ENCODE assay signal across 20 cellular contexts in genomic region chr16:67435758-67436164, GRCh38. TPM values are rescaled to one million over a fixed set of nuclear protein-coding genes. Genes with fewer than 3 reads are reported as not detected.
A peak's percentile ranks its signal among the peaks of the same experiment; 100 is the strongest.
DNase-seq lines count a peak whose midpoint lies in the region; ATAC-seq, FAIRE-seq and TF ChIP-seq lines count a peak whose summit lies in the region.
"Had no signal": no experiment of that assay in that cellular context is flagged by ENCODE, and none has a peak within 500 bp of the region (broad histone marks: within the 10 kb centered on the region; RNA-seq: fewer than 3 reads in every experiment).

No MANE protein-coding gene starts in this region.

- peak; percentile 43; the same call in 1 of the 2 replicates for TF ChIP-seq POLR2A in GM12878 (IDR thresholded peaks at IDR 0.05; ENCODE audit: low read depth, low read length)

- H3K36me3 ChIP-seq in H7 (replicated peaks; ENCODE audit: control insufficient read depth, insufficient read depth, low read length), result peaks cover 3% of the 10 kb centered on the region
- H3K36me3 ChIP-seq in GM12878 (ENCODE audit: control insufficient read depth in 2 of 2, insufficient read depth in 2 of 2, low read length in 1 of 2), result peaks cover 0 to 8% of the 10 kb centered on the region in 2 experiments; a peak in 3 of 4 replicates
- H3K36me3 ChIP-seq in mucosa of descending colon (ENCODE audit: low read depth), result no peaks in the 10 kb centered on the region

- no peak overlapping the region for H3K4me3 Mint-ChIP-seq in stimulated activated naive B cell treated with anti-CD40 and anti-IgM and Interleukin-4, amounts not matched to agents 10 μg/mL and 1 μg/mL and 100 μg/mL, for 72 hours
- H3K4me3 Mint-ChIP-seq in immature natural killer cell, result no peak overlapping the region
- H3K4me3 Mint-ChIP-seq: CD8-positive, alpha-beta memory T cell had no signal

- no peak for TF ChIP-seq EP300 in GM12878 (IDR thresholded peaks at IDR 0.05; ENCODE audit: borderline replicate concordance in 1 of 2, control insufficient read depth in 1 of 2, low read depth in 2 of 2, low read length in 2 of 2)

- H4K20me1 ChIP-seq in GM12878 (ENCODE audit: control insufficient read depth, insufficient read depth), result no peaks in the 10 kb centered on the region

- peaks cover 53 to 72% of the 10 kb centered on the region in 2 donors for H3K4me1 Mint-ChIP-seq in stimulated activated naive B cell treated with anti-CD40 and anti-IgM and Interleukin-4, amounts not matched to agents 10 μg/mL and 1 μg/mL and 100 μg/mL, for 72 hours
- peaks cover 14 to 17% of the 10 kb centered on the region in 2 donors for H3K4me1 Mint-ChIP-seq in immature natural killer cell

- H3K79me2 ChIP-seq in GM12878 (ENCODE audit: control insufficient read depth, insufficient read depth, low read length), result no peaks in the 10 kb centered on the region

- H3K9me3 ChIP-seq in GM12878 (replicated peaks; ENCODE audit: control insufficient read depth, insufficient read depth, low read length) (no peaks in the 10 kb centered on the region), mucosa of descending colon (no peaks in the 10 kb centered on the region)
- H3K9me3 ChIP-seq: BE2C, HAP-1, SJCRH30 had no signal

- no peak for TF ChIP-seq RAD21 in GM12878 (IDR thresholded peaks at IDR 0.05; ENCODE audit: insufficient read depth, low read depth, low read length)

- SMC1A ChIA-PET in GM12878 (lab: Charles Lee; ENCODE audit: uncharacterized antibody, unreplicated experiment), result interaction anchor here (1.2 kb wide), 1 partner anchor 16 kb away, joined by 4 read pairs; no protein-coding TSS in a partner anchor

- POLR2A ChIA-PET in GM12878 (lab: Charles Lee), result interaction anchor here (0.7 kb wide), 1 partner anchor 351 kb away, joined by 6 read pairs; no protein-coding TSS in a partner anchor

- 95% methylated on average over 16 of the region's 16 CpGs for WGBS in GM12878 (ENCODE audit: insufficient coverage, insufficient replicate concordance, low lambda C conversion rate, missing lambda C conversion rate)

- CTCF ChIA-PET in GM12878 (lab: Yijun Ruan, JAX), result interaction anchor here (2.0 kb wide), 1 partner anchor 8 kb away, joined by 10 read pairs; no protein-coding TSS in a partner anchor

- BruUV-seq in GM12878 (replicated peaks; lab: Mats Ljungman, UMichigan), result no TSS peak

- RAD21 ChIA-PET in GM12878 (lab: Charles Lee; ENCODE audit: unreplicated experiment), result interaction anchor here (1.2 kb wide), 1 partner anchor 10 kb away, joined by 4 read pairs; no protein-coding TSS in a partner anchor

- DNase-seq in H7 (peak; percentile 76), GM12878 (ENCODE audit: low read depth, low spot score) (no peak), mucosa of descending colon (peak in 2 of 3 donors; percentile 32), activated gamma-delta T cell (lab: John Stamatoyannopoulos, UW) (no peak), immature natural killer cell (no peak), NCI-H524 treated with DMSO at 0.1 percent for 48 hours (lab: John Stamatoyannopoulos, UW) (no peak)
- DNase-seq in stimulated activated naive B cell treated with anti-CD40 and anti-IgM and Interleukin-4, amounts not matched to agents 10 μg/mL and 1 μg/mL and 100 μg/mL, for 72 hours, result no peak
- DNase-seq: ACHN; BE2C; CD8-positive, alpha-beta memory T cell; DND-41; NCI-H1417 treated with DMSO at 0.1 percent for 48 hours; NCI-H1930; NCI-H69; PC-3; SJCRH30 had no signal

- no peak for FAIRE-seq in GM12878 (lab: Jason Lieb, UNC)
- FAIRE-seq: G401.6 had no signal

- ATAC-seq in GM12878 (no peak), mucosa of descending colon (no peak), GM21381 (IDR thresholded peaks at IDR 0.05; ENCODE audit: unreplicated experiment) (no peak)
- ATAC-seq in stimulated activated naive B cell treated with anti-CD40 and anti-IgM and Interleukin-4, amounts not matched to agents 10 μg/mL and 1 μg/mL and 100 μg/mL, for 72 hours (replicated peaks), result no peak
- ATAC-seq: PC-3 had no signal

- H3K27ac ChIP-seq in GM12878 (ENCODE audit: control insufficient read depth, insufficient read depth), result no peak overlapping the region
- H3K27ac ChIP-seq: SJCRH30 had no signal

- intact Hi-C loops in GM12878 (cut with micrococcal nuclease; ENCODE audit: unreplicated experiment) (no loop called here), mucosa of descending colon (cut with DNase I, micrococcal nuclease) (no loop called here)

- H3K27me3 ChIP-seq in H7 (ENCODE audit: control insufficient read depth, insufficient read depth, low read length) (peaks cover 4% of the 10 kb centered on the region; the same call in 1 of the 2 replicates), GM12878 (replicated peaks in 1 of 2; ENCODE audit: control insufficient read depth in 2 of 2, insufficient read depth in 2 of 2, low read length in 1 of 2) (peaks cover 0 to 5% of the 10 kb centered on the region in 2 experiments; a peak in 2 of 4 replicates)
- H3K27me3 ChIP-seq: SJCRH30 had no signal

- in situ Hi-C loops in GM12878 (cut with MboI), result no loop called here

- no peak overlapping the region for H3K9ac ChIP-seq in GM12878 (ENCODE audit: control insufficient read depth, insufficient read depth, low read length)

- TF ChIP-seq CTCF in GM12878 (IDR thresholded peaks at IDR 0.05 in 2 of 3, conservative IDR thresholded peaks at IDR 0.05 in 1 of 3; ENCODE audit: control insufficient read depth in 2 of 3, extremely low read depth in 1 of 3, insufficient read depth in 1 of 3, low read depth in 3 of 3, low read length in 3 of 3) (no peak), mucosa of descending colon (IDR thresholded peaks at IDR 0.05) (no peak)

- peaks cover 6 to 10% of the 10 kb centered on the region in 2 donors for H3K27me3 Mint-ChIP-seq in stimulated activated naive B cell treated with anti-CD40 and anti-IgM and Interleukin-4, amounts not matched to agents 10 μg/mL and 1 μg/mL and 100 μg/mL, for 72 hours
- H3K27me3 Mint-ChIP-seq in immature natural killer cell (ENCODE audit: low read depth in 3 of 3), result peaks cover 2 to 14% (median 5%) of the 10 kb centered on the region in 3 donors

- H3K4me3 ChIP-seq in H7 (ENCODE audit: insufficient read depth, low read depth, low read length) (no peak overlapping the region), GM12878 (no peak overlapping the region), mucosa of descending colon (no peak overlapping the region)
- H3K4me3 ChIP-seq: HAP-1, SJCRH30 had no signal

- H3K4me1 ChIP-seq in GM12878 (ENCODE audit: control insufficient read depth, insufficient read depth, low read length) (peaks cover 25% of the 10 kb centered on the region), mucosa of descending colon (ENCODE audit: low read depth) (peaks cover 8% of the 10 kb centered on the region)

- no peak overlapping the region for H2AFZ ChIP-seq in GM12878 (ENCODE audit: control insufficient read depth, low read depth, low read length)

- no peaks in the 10 kb centered on the region for H3K9me3 Mint-ChIP-seq in stimulated activated naive B cell treated with anti-CD40 and anti-IgM and Interleukin-4, amounts not matched to agents 10 μg/mL and 1 μg/mL and 100 μg/mL, for 72 hours
- H3K9me3 Mint-ChIP-seq in immature natural killer cell, result no peaks in the 10 kb centered on the region
- H3K9me3 Mint-ChIP-seq: CD8-positive, alpha-beta memory T cell had no signal

- peak overlapping the region; percentile 25 for H3K27ac Mint-ChIP-seq in stimulated activated naive B cell treated with anti-CD40 and anti-IgM and Interleukin-4, amounts not matched to agents 10 μg/mL and 1 μg/mL and 100 μg/mL, for 72 hours
- H3K27ac Mint-ChIP-seq in immature natural killer cell, result no peak overlapping the region

- no peak overlapping the region for H3K4me2 ChIP-seq in GM12878 (ENCODE audit: control insufficient read depth, insufficient read depth)

- H3K36me3 Mint-ChIP-seq in stimulated activated naive B cell treated with anti-CD40 and anti-IgM and Interleukin-4, amounts not matched to agents 10 μg/mL and 1 μg/mL and 100 μg/mL, for 72 hours, result peaks cover 41 to 62% of the 10 kb centered on the region in 2 donors
- H3K36me3 Mint-ChIP-seq in immature natural killer cell, result peaks cover 0 to 15% (median 12%) of the 10 kb centered on the region in 3 donors

RNA-seq across cellular contexts. Expression of gene HSD11B2, which starts 4.8 kb away (rescaled TPM):
- total RNA-seq in H7 (2014; rRNA removed; shearing (Covaris generic)), result 25.1 and 35.1 TPM in 2 replicates
- 0.61 TPM in 1 of 2 replicates, not detected in the other for total RNA-seq in GM12878 (2013; cell fraction: nucleolus; rRNA removed)
- total RNA-seq in GM12878 (2014; rRNA removed) (0.28 TPM in 1 of 2 replicates, not detected in the other), GM12878 (2014; rRNA removed; fragmentation: Illumina TruSeq; extraction: Trizol) (0.22 TPM in 1 of 2 replicates, not detected in the other), GM12878 (2021) (0.16 and 0.18 TPM in 2 replicates), mucosa of descending colon (100 to 1,000 TPM; 322 to 765 (median 646) TPM)
- not detected for polyA plus RNA-seq in GM12878 (2011; ENCODE audit: low read depth)
- polyA plus RNA-seq in GM12878 (2011; rRNA removed) (0.19 and 0.20 TPM in 2 replicates), GM12878 (2014; fragmentation: Illumina TruSeq; extraction: Trizol) (0.34 and 1.5 TPM in 2 replicates), GM12878 (2014; fragmentation: Nextera tagmentation; extraction: Ambion mirVana) (not detected), GM12878 (2014; rRNA removed) (0.09 and 0.28 TPM in 2 replicates), GM12878 (2016; fragmentation: Nextera tagmentation; extraction: Ambion mirVana) (under 1 TPM; 0.10 to 0.31 TPM), immature natural killer cell (not detected)
- 0.16 and 0.22 TPM in 2 replicates for polyA plus RNA-seq in GM12878 (2011; cell fraction: cytosol; rRNA removed)
- polyA plus RNA-seq in GM12878 (2011; cell fraction: nucleus; rRNA removed), result 0.43 and 0.53 TPM in 2 replicates
- 0.37 TPM in 1 of 2 replicates, not detected in the other for polyA plus RNA-seq in GM12878 (2012)
- 0.15 TPM in 1 of 2 replicates, not detected in the other for polyA minus RNA-seq in GM12878 (2011; rRNA and poly(A)+ RNA removed)
- polyA minus RNA-seq in GM12878 (2011; cell fraction: cytosol; rRNA and poly(A)+ RNA removed), result not detected in 2 replicates
- not detected in 2 replicates for polyA minus RNA-seq in GM12878 (2011; cell fraction: nucleus; rRNA and poly(A)+ RNA removed)
- polyA plus RNA-seq: CD8-positive, alpha-beta memory T cell had no signal

RNA-seq across cellular contexts. Expression of gene ZDHHC1, which starts 19.5 kb away (rescaled TPM):
- total RNA-seq in H7 (2014; rRNA removed; shearing (Covaris generic)), result 8.0 and 10.3 TPM in 2 replicates
- 0.65 and 1.3 TPM in 2 replicates for total RNA-seq in GM12878 (2013; cell fraction: nucleolus; rRNA removed)
- total RNA-seq in GM12878 (2014; rRNA removed) (0.93 and 1.2 TPM in 2 replicates), GM12878 (2014; rRNA removed; fragmentation: Illumina TruSeq; extraction: Trizol) (0.31 TPM in 1 of 2 replicates, not detected in the other), GM12878 (2021) (0.53 and 0.77 TPM in 2 replicates), mucosa of descending colon (10 to 100 TPM in 1 of 3 donors, 1 to 10 TPM in 2; 9.2 to 12.3 (median 10.0) TPM)
- not detected for polyA plus RNA-seq in GM12878 (2011; ENCODE audit: low read depth)
- polyA plus RNA-seq in GM12878 (2011; rRNA removed) (0.07 TPM in 1 of 2 replicates, not detected in the other), GM12878 (2014; fragmentation: Illumina TruSeq; extraction: Trizol) (0.24 and 0.78 TPM in 2 replicates), GM12878 (2014; fragmentation: Nextera tagmentation; extraction: Ambion mirVana) (not detected), GM12878 (2014; rRNA removed) (0.83 and 1.1 TPM in 2 replicates), GM12878 (2016; fragmentation: Nextera tagmentation; extraction: Ambion mirVana) (1 to 10 TPM in 1 of 2 experiments, under 1 TPM in 1; 0.55 to 1.0 TPM), immature natural killer cell (under 1 TPM in 2 of 3 donors, not detected in 1; 0.64 to 0.71 TPM)
- polyA plus RNA-seq in GM12878 (2011; cell fraction: cytosol; rRNA removed), result 0.08 and 0.15 TPM in 2 replicates
- 0.50 and 0.52 TPM in 2 replicates for polyA plus RNA-seq in GM12878 (2011; cell fraction: nucleus; rRNA removed)
- polyA plus RNA-seq in GM12878 (2012), result 0.31 and 0.53 TPM in 2 replicates
- 0.44 TPM in 1 of 2 replicates, not detected in the other for polyA minus RNA-seq in GM12878 (2011; rRNA and poly(A)+ RNA removed)
- not detected in 2 replicates for polyA minus RNA-seq in GM12878 (2011; cell fraction: cytosol; rRNA and poly(A)+ RNA removed)
- 0.67 TPM in 1 of 2 replicates, not detected in the other for polyA minus RNA-seq in GM12878 (2011; cell fraction: nucleus; rRNA and poly(A)+ RNA removed)
- total RNA-seq: SJCRH30 had no signal

RNA-seq across cellular contexts. Expression of gene TPPP3, which starts 42.5 kb away (rescaled TPM):
- 0.44 and 0.80 TPM in 2 replicates for total RNA-seq in H7 (2014; rRNA removed; shearing (Covaris generic))
- total RNA-seq in GM12878 (2013; cell fraction: nucleolus; rRNA removed), result not detected in 2 replicates
- total RNA-seq in GM12878 (2014; rRNA removed) (not detected in 2 replicates), GM12878 (2014; rRNA removed; fragmentation: Illumina TruSeq; extraction: Trizol) (not detected in 2 replicates), GM12878 (2021) (not detected in 2 replicates), mucosa of descending colon (10 to 100 TPM in 1 of 3 donors, 1 to 10 TPM in 2; 3.8 to 23.8 (median 4.8) TPM)
- not detected for polyA plus RNA-seq in GM12878 (2011; ENCODE audit: low read depth)
- polyA plus RNA-seq in GM12878 (2011; rRNA removed) (not detected in 2 replicates), GM12878 (2014; fragmentation: Illumina TruSeq; extraction: Trizol) (not detected in 2 replicates), GM12878 (2014; fragmentation: Nextera tagmentation; extraction: Ambion mirVana) (not detected), GM12878 (2014; rRNA removed) (not detected in 2 replicates), GM12878 (2016; fragmentation: Nextera tagmentation; extraction: Ambion mirVana) (under 1 TPM in 1 of 2 experiments, not detected in 1; 0.14 TPM), immature natural killer cell (under 1 TPM in 2 of 3 donors, not detected in 1; 0.22 to 0.78 TPM)
- polyA plus RNA-seq in GM12878 (2011; cell fraction: cytosol; rRNA removed), result 0.07 TPM in 1 of 2 replicates, not detected in the other
- 0.07 TPM in 1 of 2 replicates, not detected in the other for polyA plus RNA-seq in GM12878 (2011; cell fraction: nucleus; rRNA removed)
- polyA plus RNA-seq in GM12878 (2012), result not detected in 2 replicates
- not detected in 2 replicates for polyA minus RNA-seq in GM12878 (2011; rRNA and poly(A)+ RNA removed)
- polyA minus RNA-seq in GM12878 (2011; cell fraction: cytosol; rRNA and poly(A)+ RNA removed), result not detected in 2 replicates
- polyA minus RNA-seq in GM12878 (2011; cell fraction: nucleus; rRNA and poly(A)+ RNA removed), result not detected in 2 replicates
- total RNA-seq: CD8-positive, alpha-beta memory T cell; PC-3 had no signal
- polyA plus RNA-seq: CD8-positive, alpha-beta memory T cell had no signal

RNA-seq across cellular contexts. Expression of gene ATP6V0D1, which starts 45.2 kb away (rescaled TPM):
- 58.4 and 76.9 TPM in 2 replicates for total RNA-seq in H7 (2014; rRNA removed; shearing (Covaris generic))
- 17.4 and 19.9 TPM in 2 replicates for total RNA-seq in GM12878 (2013; cell fraction: nucleolus; rRNA removed)
- total RNA-seq in GM12878 (2014; rRNA removed) (72.4 and 73.8 TPM in 2 replicates), GM12878 (2014; rRNA removed; fragmentation: Illumina TruSeq; extraction: Trizol) (41.8 and 50.2 TPM in 2 replicates), GM12878 (2021) (67.7 and 71.6 TPM in 2 replicates), mucosa of descending colon (100 to 1,000 TPM; 152 to 253 (median 228) TPM)
- polyA plus RNA-seq in GM12878 (2011; ENCODE audit: low read depth), result 36.5 TPM
- polyA plus RNA-seq in GM12878 (2011; rRNA removed) (24.5 and 56.5 TPM in 2 replicates), GM12878 (2014; fragmentation: Illumina TruSeq; extraction: Trizol) (35.1 and 72.2 TPM in 2 replicates), GM12878 (2014; fragmentation: Nextera tagmentation; extraction: Ambion mirVana) (10 to 100 TPM; 28.1 to 30.2 TPM), GM12878 (2014; rRNA removed) (69.0 and 81.4 TPM in 2 replicates), GM12878 (2016; fragmentation: Nextera tagmentation; extraction: Ambion mirVana) (100 to 1,000 TPM; 126 to 141 TPM), immature natural killer cell (100 to 1,000 TPM; 192 to 330 (median 205) TPM)
- polyA plus RNA-seq in GM12878 (2011; cell fraction: cytosol; rRNA removed), result 108 and 129 TPM in 2 replicates
- 47.1 and 63.7 TPM in 2 replicates for polyA plus RNA-seq in GM12878 (2011; cell fraction: nucleus; rRNA removed)
- 48.2 and 55.4 TPM in 2 replicates for polyA plus RNA-seq in GM12878 (2012)
- polyA minus RNA-seq in GM12878 (2011; rRNA and poly(A)+ RNA removed), result 121 and 140 TPM in 2 replicates
- polyA minus RNA-seq in GM12878 (2011; cell fraction: cytosol; rRNA and poly(A)+ RNA removed), result 42.8 and 49.1 TPM in 2 replicates
- 13.9 and 24.0 TPM in 2 replicates for polyA minus RNA-seq in GM12878 (2011; cell fraction: nucleus; rRNA and poly(A)+ RNA removed)

RNA-seq across cellular contexts. Expression of gene AGRP, which starts 47.6 kb away (rescaled TPM):
- 1.1 TPM in 1 of 2 replicates, not detected in the other for total RNA-seq in H7 (2014; rRNA removed; shearing (Covaris generic))
- total RNA-seq in GM12878 (2013; cell fraction: nucleolus; rRNA removed), result not detected in 2 replicates
- total RNA-seq in GM12878 (2014; rRNA removed) (not detected in 2 replicates), GM12878 (2014; rRNA removed; fragmentation: Illumina TruSeq; extraction: Trizol) (not detected in 2 replicates), GM12878 (2021) (not detected in 2 replicates), mucosa of descending colon (not detected)
- polyA plus RNA-seq in GM12878 (2011; ENCODE audit: low read depth), result not detected
- polyA plus RNA-seq in GM12878 (2011; rRNA removed) (not detected in 2 replicates), GM12878 (2014; fragmentation: Illumina TruSeq; extraction: Trizol) (not detected in 2 replicates), GM12878 (2014; fragmentation: Nextera tagmentation; extraction: Ambion mirVana) (under 1 TPM; 0.16 to 0.34 TPM), GM12878 (2014; rRNA removed) (0.27 TPM in 1 of 2 replicates, not detected in the other), GM12878 (2016; fragmentation: Nextera tagmentation; extraction: Ambion mirVana) (under 1 TPM; 0.72 to 0.75 TPM), immature natural killer cell (not detected)
- polyA plus RNA-seq in GM12878 (2011; cell fraction: cytosol; rRNA removed), result not detected in 2 replicates
- not detected in 2 replicates for polyA plus RNA-seq in GM12878 (2011; cell fraction: nucleus; rRNA removed)
- polyA plus RNA-seq in GM12878 (2012), result 0.27 TPM in 1 of 2 replicates, not detected in the other
- polyA minus RNA-seq in GM12878 (2011; rRNA and poly(A)+ RNA removed), result not detected in 2 replicates
- polyA minus RNA-seq in GM12878 (2011; cell fraction: cytosol; rRNA and poly(A)+ RNA removed), result not detected in 2 replicates
- polyA minus RNA-seq in GM12878 (2011; cell fraction: nucleus; rRNA and poly(A)+ RNA removed), result not detected in 2 replicates
- total RNA-seq: CD8-positive, alpha-beta memory T cell; HT-29; PC-3; SJCRH30 had no signal
- polyA plus RNA-seq: CD8-positive, alpha-beta memory T cell had no signal

Comparison
In these comparisons a context has a peak if more than half of its experiments do, and no peak if none do; other contexts are left out.
1. DNase-seq: peak in H7 (single experiment) and mucosa of descending colon (2 of 3); none in GM12878 (single experiment), stimulated activated naive B cell treated with anti-CD40 and anti-IgM and Interleukin-4, amounts not matched to agents 10 μg/mL and 1 μg/mL and 100 μg/mL, for 72 hours (single experiment), activated gamma-delta T cell (single experiment), immature natural killer cell (0 of 3) and NCI-H524 treated with DMSO at 0.1 percent for 48 hours (single experiment).
2. RNA of gene HSD11B2, which starts 4.8 kb away (total RNA-seq): 322 to 765 TPM in mucosa of descending colon and 25.1 to 35.1 TPM in H7; 0.16 to 0.61 TPM in GM12878; every median in the first group is over 10 times any median in the second.